20 cellular contexts compared by ENCODE assay signal in genomic region chr13:97538193-97538592, GRCh38.
A peak's percentile ranks its signal among the peaks of the same experiment; 100 is the strongest.
DNase-seq lines count a peak whose midpoint lies in the region; ATAC-seq, FAIRE-seq and TF ChIP-seq lines count a peak whose summit lies in the region.
"Had no signal": no experiment of that assay in that cellular context is flagged by ENCODE, and none has a peak within 500 bp of the region (broad histone marks: within the 10 kb centered on the region; RNA-seq: fewer than 3 reads in every experiment).

No MANE protein-coding gene starts in this region.

- TF ChIP-seq EP300 in GM12878 (IDR thresholded peaks at IDR 0.05; ENCODE audit: borderline replicate concordance in 1 of 2, control insufficient read depth in 1 of 2, low read depth in 2 of 2, low read length in 2 of 2), result no peak

- peak; percentile 38 for FAIRE-seq in GM12891 (lab: Jason Lieb, UNC)
- FAIRE-seq in GM12878 (lab: Jason Lieb, UNC), result no peak
- FAIRE-seq: A549, H54, K562 had no signal

- no peaks in the 10 kb centered on the region for H3K9me2 ChIP-seq in OCI-LY7 (ENCODE audit: insufficient read depth, low read length)

- in situ Hi-C loops in GM12878 (cut with MboI), result no loop called here

- H3K9ac ChIP-seq in GM12878 (ENCODE audit: control insufficient read depth, insufficient read depth, low read length), result no peak overlapping the region

- ATAC-seq in GM12878, result no peak; the same call in 2 of the 3 replicates
- peak; percentile 53 for ATAC-seq in left lung
- peak; percentile 45 for ATAC-seq in upper lobe of right lung
- ATAC-seq: A549, GM23338, K562 had no signal

- peaks cover 6% of the 10 kb centered on the region for H3K4me1 ChIP-seq in GM12878 (ENCODE audit: control insufficient read depth, insufficient read depth, low read length)
- no peaks in the 10 kb centered on the region for H3K4me1 ChIP-seq in left lung
- no peaks in the 10 kb centered on the region for H3K4me1 ChIP-seq in upper lobe of right lung
- no peaks in the 10 kb centered on the region for H3K4me1 ChIP-seq in OCI-LY7 (ENCODE audit: insufficient read depth, low read length, poor library complexity, severe bottlenecking)
- H3K4me1 ChIP-seq: A549, Caco-2 had no signal

- H3K27me3 ChIP-seq in GM12878 (replicated peaks in 1 of 2; ENCODE audit: control insufficient read depth in 2 of 2, insufficient read depth in 2 of 2, low read length in 1 of 2) (no peaks in the 10 kb centered on the region), left lung (no peaks in the 10 kb centered on the region), upper lobe of right lung (no peaks in the 10 kb centered on the region)

- H3K79me2 ChIP-seq in GM12878 (ENCODE audit: control insufficient read depth, insufficient read depth, low read length) (no peaks in the 10 kb centered on the region), OCI-LY7 (ENCODE audit: insufficient read depth, low read depth, low read length) (no peaks in the 10 kb centered on the region)

- H3K4me3 ChIP-seq in GM12878, result no peak overlapping the region
- H3K4me3 ChIP-seq in left lung, result no peak overlapping the region
- no peak overlapping the region for H3K4me3 ChIP-seq in upper lobe of right lung
- H3K4me3 ChIP-seq in OCI-LY7 (ENCODE audit: low read depth, low read length, poor library complexity, severe bottlenecking), result no peak overlapping the region
- H3K4me3 ChIP-seq: A549, GM23338, K562 had no signal

- H3K9me3 ChIP-seq in GM12878 (replicated peaks; ENCODE audit: control insufficient read depth, insufficient read depth, low read length) (no peaks in the 10 kb centered on the region), left lung (no peaks in the 10 kb centered on the region), upper lobe of right lung (no peaks in the 10 kb centered on the region), OCI-LY7 (ENCODE audit: low read length) (no peaks in the 10 kb centered on the region)
- H3K9me3 ChIP-seq: A549, Caco-2 had no signal

- intact Hi-C loops in GM12878 (cut with micrococcal nuclease; ENCODE audit: unreplicated experiment) (no loop called here), left lung (cut with DNase I) (no loop called here), upper lobe of right lung (cut with DNase I) (no loop called here), OCI-LY7 (cut with micrococcal nuclease; ENCODE audit: unreplicated experiment) (no loop called here)

- no peak for DNase-seq in GM12891 (ENCODE audit: insufficient read length, low spot score)
- no peak for DNase-seq in GM12878 (ENCODE audit: low read depth, low spot score)
- no peak for DNase-seq in left lung
- DNase-seq in upper lobe of right lung, result no peak
- DNase-seq in substantia nigra (lab: John Stamatoyannopoulos, UW), result no peak
- no peak for DNase-seq in OCI-LY7 (ENCODE audit: low spot score)
- DNase-seq in UCSD-AML1 (lab: John Stamatoyannopoulos, UW; ENCODE audit: unreplicated experiment), result no peak
- DNase-seq: AML-193; Caco-2; CD4-positive, alpha-beta T cell; DND-41; EL; HCEC 1CT had no signal

- H3K27ac ChIP-seq in GM12878 (ENCODE audit: control insufficient read depth, insufficient read depth) (no peak overlapping the region), left lung (no peak overlapping the region), upper lobe of right lung (no peak overlapping the region), substantia nigra (ENCODE audit: low read depth, low read length, poor library complexity, severe bottlenecking) (no peak overlapping the region), OCI-LY7 (ENCODE audit: low read depth, low read length, poor library complexity, severe bottlenecking) (no peak overlapping the region)
- H3K27ac ChIP-seq: 22Rv1, A549, C4-2B, HL-60 had no signal

- H3K36me3 ChIP-seq in GM12878 (ENCODE audit: control insufficient read depth in 2 of 2, insufficient read depth in 2 of 2, low read length in 1 of 2) (no peaks in the 10 kb centered on the region), left lung (no peaks in the 10 kb centered on the region), upper lobe of right lung (no peaks in the 10 kb centered on the region), OCI-LY7 (ENCODE audit: insufficient read depth, low read length) (no peaks in the 10 kb centered on the region)

- H2AFZ ChIP-seq in GM12878 (ENCODE audit: control insufficient read depth, low read depth, low read length) (no peak overlapping the region; the same call in 1 of the 2 replicates), OCI-LY7 (ENCODE audit: low read length) (no peak overlapping the region)
- H2AFZ ChIP-seq: GM23338 had no signal

- POLR2A ChIA-PET in GM12878 (lab: Charles Lee), result no interaction called here
- POLR2A ChIA-PET in OCI-LY7 (lab: Charles Lee), result no interaction called here

- BruUV-seq in GM12878 (replicated peaks; lab: Mats Ljungman, UMichigan), result no TSS peak
- no TSS peak for BruUV-seq in OCI-LY7 (replicated peaks; lab: Mats Ljungman, UMichigan)

- TF ChIP-seq RAD21 in GM12878 (IDR thresholded peaks at IDR 0.05; ENCODE audit: insufficient read depth, low read depth, low read length), result no peak

- CTCF ChIA-PET in GM12878 (lab: Yijun Ruan, JAX) (interaction anchor here (1.3 kb wide), 1 partner anchor 79 kb away, joined by 3 read pairs; no protein-coding TSS in a partner anchor), OCI-LY7 (lab: Charles Lee; ENCODE audit: unreplicated experiment) (no interaction called here)

- H4K20me1 ChIP-seq in GM12878 (ENCODE audit: control insufficient read depth, insufficient read depth) (no peaks in the 10 kb centered on the region), OCI-LY7 (ENCODE audit: insufficient read depth, low read length) (no peaks in the 10 kb centered on the region)

- H3K4me2 ChIP-seq in GM12878 (ENCODE audit: control insufficient read depth, insufficient read depth) (0 out of 2 replicates have a peak overlapping the region, but pooled peaks have one; percentile 5), OCI-LY7 (ENCODE audit: low read length) (no peak overlapping the region)
- H3K4me2 ChIP-seq: A549, GM23338 had no signal

- TF ChIP-seq POLR2A in GM12891 (IDR thresholded peaks at IDR 0.05; ENCODE audit: low read depth, low read length) (no peak), GM12878 (IDR thresholded peaks at IDR 0.05; ENCODE audit: low read depth, low read length) (no peak)

- no peak for TF ChIP-seq CTCF in GM12878 (IDR thresholded peaks at IDR 0.05 in 2 of 3, conservative IDR thresholded peaks at IDR 0.05 in 1 of 3; ENCODE audit: control insufficient read depth in 2 of 3, extremely low read depth in 1 of 3, insufficient read depth in 1 of 3, low read depth in 3 of 3, low read length in 3 of 3)
- TF ChIP-seq CTCF in left lung (IDR thresholded peaks at IDR 0.05), result no peak
- no peak for TF ChIP-seq CTCF in upper lobe of right lung (IDR thresholded peaks at IDR 0.05)
- no peak for TF ChIP-seq CTCF in OCI-LY7 (conservative IDR thresholded peaks at IDR 0.05; ENCODE audit: low read length)

- RAD21 ChIA-PET in GM12878 (lab: Charles Lee; ENCODE audit: unreplicated experiment), result interaction anchor here (0.5 kb wide), 1 partner anchor 103 kb away, joined by 3 read pairs; no protein-coding TSS in a partner anchor

- SMC1A ChIA-PET in GM12878 (lab: Charles Lee; ENCODE audit: uncharacterized antibody, unreplicated experiment), result interaction anchor here (1.3 kb wide), 1 partner anchor 107 kb away, joined by 3 read pairs; no protein-coding TSS in a partner anchor

- 48% methylated on average over 2 of the region's 2 CpGs for WGBS in GM12878 (ENCODE audit: insufficient coverage, insufficient replicate concordance, low lambda C conversion rate, missing lambda C conversion rate)

TF ChIP-seq in GM12891, 5 proteins besides CTCF, POLR2A, EP300 and RAD21:
- TF ChIP-seq POU2F2 (IDR thresholded peaks at IDR 0.05; ENCODE audit: low read depth, low read length) (no peak), TAF1 (IDR thresholded peaks at IDR 0.05; ENCODE audit: low read depth, low read length) (no peak), PAX5 (IDR thresholded peaks at IDR 0.05; ENCODE audit: insufficient read depth, low read length, severe bottlenecking) (no peak), SPI1 (IDR thresholded peaks at IDR 0.05; ENCODE audit: low read depth, low read length) (no peak), POLR2AphosphoS5 (IDR thresholded peaks at IDR 0.05; ENCODE audit: low read depth, low read length) (no peak)

TF ChIP-seq in GM12878, 131 proteins besides CTCF, POLR2A, EP300 and RAD21:
- no peak for TF ChIP-seq CREM (IDR thresholded peaks at IDR 0.05; ENCODE audit: low read depth)
- no peak for TF ChIP-seq ETV6 (conservative IDR thresholded peaks at IDR 0.05 in 1 of 2, IDR thresholded peaks at IDR 0.05 in 1 of 2; ENCODE audit: borderline replicate concordance in 1 of 2, low read depth in 1 of 2)
- TF ChIP-seq MXI1 (IDR thresholded peaks at IDR 0.05; ENCODE audit: low read depth, low read length), result no peak
- TF ChIP-seq TARDBP (IDR thresholded peaks at IDR 0.05; ENCODE audit: borderline replicate concordance), result no peak
- no peak for TF ChIP-seq HDAC6 (IDR thresholded peaks at IDR 0.05; ENCODE audit: unreplicated experiment)
- TF ChIP-seq NR2F1 (conservative IDR thresholded peaks at IDR 0.05), result no peak
- TF ChIP-seq MYB (IDR thresholded peaks at IDR 0.05; ENCODE audit: borderline replicate concordance, low read depth, low read length), result no peak
- no peak for TF ChIP-seq SMC3 (IDR thresholded peaks at IDR 0.05; ENCODE audit: borderline replicate concordance, low read length)
- TF ChIP-seq, protein P1, sequence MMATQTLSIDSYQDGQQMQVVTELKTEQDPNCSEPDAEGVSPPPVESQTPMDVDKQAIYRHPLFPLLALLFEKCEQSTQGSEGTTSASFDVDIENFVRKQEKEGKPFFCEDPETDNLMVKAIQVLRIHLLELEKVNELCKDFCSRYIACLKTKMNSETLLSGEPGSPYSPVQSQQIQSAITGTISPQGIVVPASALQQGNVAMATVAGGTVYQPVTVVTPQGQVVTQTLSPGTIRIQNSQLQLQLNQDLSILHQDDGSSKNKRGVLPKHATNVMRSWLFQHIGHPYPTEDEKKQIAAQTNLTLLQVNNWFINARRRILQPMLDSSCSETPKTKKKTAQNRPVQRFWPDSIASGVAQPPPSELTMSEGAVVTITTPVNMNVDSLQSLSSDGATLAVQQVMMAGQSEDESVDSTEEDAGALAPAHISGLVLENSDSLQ (IDR thresholded peaks at IDR 0.05), result no peak
